ENCODE assay signal across 8 cellular contexts in genomic region chr5:32711693-32712462, GRCh38. TPM values are rescaled to one million over a fixed set of nuclear protein-coding genes. Genes with fewer than 3 reads are reported as not detected.
A peak's percentile ranks its signal among the peaks of the same experiment; 100 is the strongest.
DNase-seq lines count a peak whose midpoint lies in the region; ATAC-seq, FAIRE-seq and TF ChIP-seq lines count a peak whose summit lies in the region.

No MANE protein-coding gene starts in this region.

- no peaks in the 10 kb centered on the region for H3K36me3 ChIP-seq in sigmoid colon

- H3K27me3 ChIP-seq in sigmoid colon = peaks cover 5 to 26% (median 10%) of the 10 kb centered on the region in 3 donors

- ATAC-seq in WTC11 (peak; percentile 4), left ventricle myocardium superior (peak; percentile 50), HG02970 (IDR thresholded peaks at IDR 0.05; ENCODE audit: low FRiP score, unreplicated experiment) (no peak), HG03045 (IDR thresholded peaks at IDR 0.05; ENCODE audit: unreplicated experiment) (no peak)

- H3K27ac ChIP-seq in sigmoid colon = peak overlapping the region in 3 of 4 donors; percentile 81 to 82 (median 81)

- no peaks in the 10 kb centered on the region for H3K9me3 ChIP-seq in sigmoid colon

- 1 to 4% methylated on average over 75 of the region's 75 CpGs for WGBS in sigmoid colon, 2 donors

- no peak for TF ChIP-seq POLR2A in GM12891 (IDR thresholded peaks at IDR 0.05; ENCODE audit: low read depth, low read length)
- no peak for TF ChIP-seq POLR2A in sigmoid colon (IDR thresholded peaks at IDR 0.05)

- H3K27me3 Mint-ChIP-seq in WTC11 (ENCODE audit: low read depth) = peaks cover 90% of the 10 kb centered on the region

- no peaks in the 10 kb centered on the region for H3K9me3 Mint-ChIP-seq in WTC11

- TF ChIP-seq EP300 in sigmoid colon (IDR thresholded peaks at IDR 0.05) = no peak

- peaks cover 44% of the 10 kb centered on the region for H3K4me1 Mint-ChIP-seq in WTC11

- FAIRE-seq in GM12891 (lab: Jason Lieb, UNC) = no peak

- intact Hi-C loops in left ventricle myocardium superior (cut with micrococcal nuclease) = no loop called here
- intact Hi-C loops in sigmoid colon (cut with DNase I) = loop anchor here (1.0 to 10.0 kb wide), 3 partner anchors 265 to 588 kb away; no protein-coding TSS in a partner anchor

- peak overlapping the region; percentile 65 for H3K4me3 Mint-ChIP-seq in WTC11

- H3K27ac Mint-ChIP-seq in WTC11 = no peak overlapping the region

- DNase-seq in GM12891 (ENCODE audit: insufficient read length, low spot score) = peak; percentile 19
- DNase-seq in WTC11 (ENCODE audit: low spot score) = peak; percentile 41
- DNase-seq in left ventricle myocardium superior = peak; percentile 62
- DNase-seq in sigmoid colon = peak; percentile 79
- no peak for DNase-seq in NCI-H1436 treated with DMSO at 0.1 percent for 48 hours (lab: John Stamatoyannopoulos, UW)
- no peak for DNase-seq in stimulated activated naive CD4-positive, alpha-beta T cell treated with Interleukin-2 at 50 U/mL for 16 hours (lab: John Stamatoyannopoulos, UW)

- no peak for TF ChIP-seq CTCF in WTC11 (IDR thresholded peaks at IDR 0.05)
- no peak for TF ChIP-seq CTCF in sigmoid colon (IDR thresholded peaks at IDR 0.05)

- H3K36me3 Mint-ChIP-seq in WTC11 = no peaks in the 10 kb centered on the region

- H3K4me1 ChIP-seq in sigmoid colon = peaks cover 0 to 47% (median 30%) of the 10 kb centered on the region in 4 donors

- POLR2A ChIA-PET in WTC11 (lab: Charles Lee) = no interaction called here

- CTCF ChIA-PET in WTC11 (lab: Charles Lee) = no interaction called here

- peak overlapping the region; percentile 56 to 68 (median 59) for H3K4me3 ChIP-seq in sigmoid colon

TF ChIP-seq in GM12891, 5 proteins besides CTCF, POLR2A, EP300 and RAD21:
- TF ChIP-seq TAF1 (IDR thresholded peaks at IDR 0.05; ENCODE audit: low read depth, low read length) (no peak), PAX5 (IDR thresholded peaks at IDR 0.05; ENCODE audit: insufficient read depth, low read length, severe bottlenecking) (no peak), SPI1 (IDR thresholded peaks at IDR 0.05; ENCODE audit: low read depth, low read length) (no peak), POLR2AphosphoS5 (IDR thresholded peaks at IDR 0.05; ENCODE audit: low read depth, low read length) (no peak), POU2F2 (IDR thresholded peaks at IDR 0.05; ENCODE audit: low read depth, low read length) (no peak)

TF ChIP-seq in WTC11, 78 proteins besides CTCF, POLR2A, EP300 and RAD21:
- TF ChIP-seq OVOL2 (CRISPR knock-in tag; IDR thresholded peaks at IDR 0.05; ENCODE audit: borderline replicate concordance) = no peak
- peak; percentile 64 for TF ChIP-seq MAX (CRISPR knock-in tag; IDR thresholded peaks at IDR 0.05)
- TF ChIP-seq FOXK1 (CRISPR knock-in tag; IDR thresholded peaks at IDR 0.05) = 0 out of 2 replicates have a peak, but pooled peaks have one; percentile 23
- 0 out of 2 replicates have a peak, but pooled peaks have one; percentile 54 for TF ChIP-seq FOXP1 (CRISPR knock-in tag; IDR thresholded peaks at IDR 0.05; ENCODE audit: borderline replicate concordance)
- 0 out of 2 replicates have a peak, but pooled peaks have one; percentile 47 for TF ChIP-seq ESRRA (CRISPR knock-in tag; IDR thresholded peaks at IDR 0.05; ENCODE audit: borderline replicate concordance)
- no peak for TF ChIP-seq MXD4 (CRISPR knock-in tag; IDR thresholded peaks at IDR 0.05; ENCODE audit: borderline replicate concordance)
- TF ChIP-seq HMGXB4 (CRISPR knock-in tag; IDR thresholded peaks at IDR 0.05) = peak; percentile 23; the same call in 1 of the 2 replicates

RNA-seq across cellular contexts. Expression of gene NPR3, which starts 0.8 kb away (rescaled TPM):
- 0.04 TPM for polyA plus RNA-seq in GM12891 (2012; ENCODE audit: low read depth, missing spikeins)
- total RNA-seq in WTC11 (2021) (0.05 to 0.23 TPM (median 0.09 TPM) in 3 replicates), left ventricle myocardium superior (16.3 TPM), sigmoid colon (10 to 100 TPM in 2 of 4 donors, 1 to 10 TPM in 2; 5.0 to 17.6 (median 9.3) TPM)
- polyA plus RNA-seq in sigmoid colon = 1 to 10 TPM in 2 of 3 donors, under 1 TPM in 1; 0.23 to 3.0 (median 1.2) TPM

Comparison
In these comparisons a context has a peak if more than half of its experiments do, and no peak if none do; other contexts are left out.
1. DNase-seq: peak in GM12891 (single experiment), WTC11 (single experiment), left ventricle myocardium superior (single experiment) and sigmoid colon (single experiment); none in NCI-H1436 treated with DMSO at 0.1 percent for 48 hours (single experiment) and stimulated activated naive CD4-positive, alpha-beta T cell treated with Interleukin-2 at 50 U/mL for 16 hours (single experiment).
2. ATAC-seq: peak in WTC11 (single experiment) and left ventricle myocardium superior (single experiment); none in HG02970 (single experiment) and HG03045 (single experiment).